In the genomic region with DNA sequence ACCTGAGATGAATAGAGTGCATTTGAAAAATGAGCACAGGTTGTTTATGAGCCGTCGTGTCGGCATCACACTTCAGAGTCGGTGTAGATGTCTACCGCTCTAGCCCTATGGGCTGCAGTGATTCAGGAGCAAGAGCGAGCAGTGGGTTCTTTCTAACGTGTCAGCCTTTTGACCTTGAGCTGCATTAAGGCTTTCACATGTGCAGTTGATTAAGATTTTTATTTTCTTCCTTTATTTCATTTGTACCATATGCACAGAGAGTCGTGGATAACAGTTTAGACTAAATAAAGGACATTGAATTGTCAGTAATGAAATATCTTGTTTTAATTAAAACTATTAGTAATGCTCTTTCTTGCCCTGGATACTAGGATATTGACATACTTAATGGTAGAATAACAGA, we compare ENCODE assay signal across 1 cellular context.
TF ChIP-seq lines count a peak whose summit lies in the region.

No MANE protein-coding gene starts in this region.

TF ChIP-seq in WTC11, 78 proteins besides CTCF, POLR2A, EP300 and RAD21 (continued from another document):
- TF ChIP-seq, protein P1, sequence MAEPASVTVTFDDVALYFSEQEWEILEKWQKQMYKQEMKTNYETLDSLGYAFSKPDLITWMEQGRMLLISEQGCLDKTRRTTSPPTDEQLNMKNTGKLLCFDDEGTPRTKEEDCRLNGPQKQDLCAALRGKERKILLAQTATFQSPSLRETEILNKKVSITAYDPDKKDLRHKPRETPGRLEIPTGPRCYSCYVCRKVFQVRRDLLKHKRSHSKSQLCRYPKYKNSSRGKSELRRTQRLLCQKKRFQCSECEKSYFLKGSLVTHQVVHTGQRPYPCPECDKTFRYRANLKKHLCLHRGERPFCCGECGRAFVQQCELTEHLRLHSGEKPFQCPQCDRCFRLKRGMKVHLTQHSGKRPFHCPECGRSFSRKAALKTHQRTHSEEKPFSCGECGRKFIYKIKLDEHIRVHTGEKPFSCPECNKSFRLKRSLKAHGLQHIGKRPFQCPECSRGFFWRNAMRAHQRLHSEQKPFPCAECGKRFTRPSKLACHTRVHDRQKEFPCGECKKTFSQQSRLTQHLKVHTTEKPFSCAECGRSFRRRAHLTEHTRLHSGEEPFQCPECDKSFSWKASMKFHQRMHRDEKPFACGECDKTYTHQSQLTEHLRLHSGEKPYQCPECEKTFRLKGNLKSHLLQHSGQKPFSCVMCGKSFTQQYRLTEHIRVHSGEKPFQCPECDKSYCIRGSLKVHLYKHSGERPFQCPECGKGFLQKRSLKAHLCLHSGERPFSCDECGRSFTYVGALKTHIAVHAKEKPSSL (CRISPR knock-in tag; conservative IDR thresholded peaks at IDR 0.05), result no peak
